Comparison of ENCODE assay signal across 8 cellular contexts in genomic region chr2:165877565-165878550, GRCh38.
A peak's percentile ranks its signal among the peaks of the same experiment; 100 is the strongest.
DNase-seq lines count a peak whose midpoint lies in the region; ATAC-seq, FAIRE-seq and TF ChIP-seq lines count a peak whose summit lies in the region.

No MANE protein-coding gene starts in this region.

- no peaks in the 10 kb centered on the region for H3K9me3 Mint-ChIP-seq in T-helper 2 cell treated with Interferon-gamma antibody and Interleukin-4, amounts not matched to agents 5 μg/mL and 100 μg/mL, for 36 hours

- peak in 3 of 4 donors; percentile 40 to 66 (median 51) for ATAC-seq in right lobe of liver
- ATAC-seq in HepG2: no peak
- ATAC-seq in HG03025 (IDR thresholded peaks at IDR 0.05; ENCODE audit: low FRiP score, unreplicated experiment): peak; percentile 50
- ATAC-seq in upper lobe of right lung: peak; percentile 52
- no peak for ATAC-seq in right cardiac atrium

- H3K4me1 Mint-ChIP-seq in T-helper 2 cell treated with Interferon-gamma antibody and Interleukin-4, amounts not matched to agents 5 μg/mL and 100 μg/mL, for 36 hours (ENCODE audit: low read depth): peaks cover 24% of the 10 kb centered on the region

- peaks cover 0 to 10% (median 3%) of the 10 kb centered on the region in 4 donors for H3K36me3 ChIP-seq in right lobe of liver
- H3K36me3 ChIP-seq in HepG2 (replicated peaks in 1 of 2; ENCODE audit: control insufficient read depth in 1 of 2, insufficient read depth in 2 of 2, low read length in 2 of 2): peaks cover 10 to 53% of the 10 kb centered on the region in 2 experiments
- H3K36me3 ChIP-seq in upper lobe of right lung: peaks cover 52% of the 10 kb centered on the region

- 67% methylated on average over 6 of the region's 6 CpGs for WGBS in right lobe of liver (ENCODE audit: insufficient coverage, low coverage, low lambda C conversion rate, missing lambda C conversion rate)
- 96% methylated on average over 6 of the region's 6 CpGs for WGBS in HepG2 (ENCODE audit: low lambda C conversion rate)
- WGBS in right cardiac atrium: 91% methylated on average over 6 of the region's 6 CpGs

- H3K27me3 ChIP-seq in right lobe of liver (no peaks in the 10 kb centered on the region), HepG2 (ENCODE audit: control insufficient read depth in 1 of 2, insufficient read depth in 2 of 2, low read length in 2 of 2) (no peaks in the 10 kb centered on the region), upper lobe of right lung (no peaks in the 10 kb centered on the region), right cardiac atrium (ENCODE audit: control insufficient read depth, insufficient read depth) (no peaks in the 10 kb centered on the region)

- no peaks in the 10 kb centered on the region for H3K4me1 ChIP-seq in right lobe of liver
- H3K4me1 ChIP-seq in HepG2 (ENCODE audit: insufficient read depth, low read length): no peaks in the 10 kb centered on the region
- peaks cover 6% of the 10 kb centered on the region for H3K4me1 ChIP-seq in upper lobe of right lung
- peaks cover 2% of the 10 kb centered on the region for H3K4me1 ChIP-seq in right cardiac atrium (ENCODE audit: control insufficient read depth, insufficient read depth, low read length)

- no peak for TF ChIP-seq RAD21 in HepG2 (CRISPR knock-in tag; IDR thresholded peaks at IDR 0.05)

- no peak for FAIRE-seq in HepG2 (lab: Jason Lieb, UNC)
- no peak for FAIRE-seq in RCC 7860 (lab: Jason Lieb, UNC)

- TF ChIP-seq CTCF in right lobe of liver (IDR thresholded peaks at IDR 0.05): no peak
- no peak for TF ChIP-seq CTCF in HepG2 (CRISPR knock-in tag; IDR thresholded peaks at IDR 0.05)
- TF ChIP-seq CTCF in upper lobe of right lung (IDR thresholded peaks at IDR 0.05): no peak

- peak overlapping the region; percentile 4 for H3K27ac Mint-ChIP-seq in T-helper 2 cell treated with Interferon-gamma antibody and Interleukin-4, amounts not matched to agents 5 μg/mL and 100 μg/mL, for 36 hours

- no peak overlapping the region for H3K4me3 Mint-ChIP-seq in T-helper 2 cell treated with Interferon-gamma antibody and Interleukin-4, amounts not matched to agents 5 μg/mL and 100 μg/mL, for 36 hours

- no peaks in the 10 kb centered on the region for H3K79me2 ChIP-seq in HepG2 (ENCODE audit: insufficient read depth, low read length)

- BruUV-seq in HepG2 (replicated peaks; lab: Mats Ljungman, UMichigan): no TSS peak

- TF ChIP-seq POLR2A in right lobe of liver (IDR thresholded peaks at IDR 0.05): no peak
- TF ChIP-seq POLR2A in HepG2 (IDR thresholded peaks at IDR 0.05; ENCODE audit: insufficient read depth in 1 of 2, low read depth in 2 of 2, low read length in 2 of 2): no peak

- no peaks in the 10 kb centered on the region for H4K20me1 ChIP-seq in HepG2 (ENCODE audit: insufficient read depth, low read length)

- H3K27ac ChIP-seq in right lobe of liver: no peak overlapping the region
- no peak overlapping the region for H3K27ac ChIP-seq in HepG2 (ENCODE audit: extremely low read length, insufficient read depth, low read length)
- H3K27ac ChIP-seq in upper lobe of right lung: no peak overlapping the region
- H3K27ac ChIP-seq in right cardiac atrium (ENCODE audit: low read length): no peak overlapping the region

- DNase-seq in right lobe of liver: no peak
- DNase-seq in HepG2 (ENCODE audit: low spot score): no peak
- DNase-seq in T-helper 2 cell treated with Interferon-gamma antibody and Interleukin-4, amounts not matched to agents 5 μg/mL and 100 μg/mL, for 36 hours (ENCODE audit: low spot score): peak; percentile 6
- no peak for DNase-seq in upper lobe of right lung
- DNase-seq in ureter (ENCODE audit: low spot score): no peak
- DNase-seq in RCC 7860 (ENCODE audit: low spot score): no peak
- no peak for DNase-seq in right cardiac atrium

- H3K4me2 ChIP-seq in HepG2 (ENCODE audit: low read depth, low read length): no peak overlapping the region

- POLR2A ChIA-PET in HepG2 (lab: Yijun Ruan, JAX): no interaction called here

- no peak overlapping the region for H3K4me3 ChIP-seq in right lobe of liver
- H3K4me3 ChIP-seq in HepG2 (replicated peaks in 1 of 3; ENCODE audit: insufficient read depth in 1 of 3, low read depth in 2 of 3, low read length in 3 of 3): no peak overlapping the region
- H3K4me3 ChIP-seq in upper lobe of right lung: no peak overlapping the region
- no peak overlapping the region for H3K4me3 ChIP-seq in right cardiac atrium (ENCODE audit: low read length)

- in situ Hi-C loops in HepG2 (cut with HindIII; ENCODE audit: extremely low pct_ligation_motif_present, low pct_unique_long_range_greater_than_20kb): loop anchor here (5.0 kb wide), 1 partner anchor 476 kb away; no protein-coding TSS in a partner anchor

- no peaks in the 10 kb centered on the region for H3K27me3 Mint-ChIP-seq in T-helper 2 cell treated with Interferon-gamma antibody and Interleukin-4, amounts not matched to agents 5 μg/mL and 100 μg/mL, for 36 hours (ENCODE audit: low read depth)

- H3K9ac ChIP-seq in HepG2 (ENCODE audit: insufficient read depth, low read depth, low read length): no peak overlapping the region

- TF ChIP-seq EP300 in HepG2 (IDR thresholded peaks at IDR 0.05; ENCODE audit: low read depth in 2 of 2, low read length in 2 of 2) (no peak), HepG2 (CRISPR knock-in tag; IDR thresholded peaks at IDR 0.05; ENCODE audit: borderline replicate concordance) (no peak)

- no peak overlapping the region for H2AFZ ChIP-seq in HepG2 (ENCODE audit: low read length)

- CTCF ChIA-PET in HepG2 (lab: Yijun Ruan, JAX; ENCODE audit: low intra/inter-chr PET ratio, low total read pairs): no interaction called here

- intact Hi-C loops in right lobe of liver (cut with DNase I): no loop called here
- intact Hi-C loops in HepG2 (cut with micrococcal nuclease; ENCODE audit: unreplicated experiment): loop anchor here (10.0 kb wide), 1 partner anchor 303 kb away; no protein-coding TSS in a partner anchor
- intact Hi-C loops in upper lobe of right lung (cut with DNase I): no loop called here
- intact Hi-C loops in right cardiac atrium (cut with DNase I): loop anchor here in 1 of 4 donors (10.0 kb wide), 2 partner anchors 473 to 623 kb away; no protein-coding TSS in a partner anchor

- H3K9me3 ChIP-seq in right lobe of liver (no peaks in the 10 kb centered on the region), HepG2 (ENCODE audit: low read length) (no peaks in the 10 kb centered on the region), upper lobe of right lung (no peaks in the 10 kb centered on the region), right cardiac atrium (ENCODE audit: control insufficient read depth, low read length) (no peaks in the 10 kb centered on the region)

- peaks cover 17% of the 10 kb centered on the region for H3K36me3 Mint-ChIP-seq in T-helper 2 cell treated with Interferon-gamma antibody and Interleukin-4, amounts not matched to agents 5 μg/mL and 100 μg/mL, for 36 hours (ENCODE audit: low read depth)

TF ChIP-seq in HepG2, 621 proteins besides CTCF, POLR2A, EP300 and RAD21:
- TF ChIP-seq SIN3A (IDR thresholded peaks at IDR 0.05; ENCODE audit: borderline replicate concordance, low read depth, low read length): no peak
- no peak for TF ChIP-seq ZNF598 (CRISPR knock-in tag; IDR thresholded peaks at IDR 0.05; ENCODE audit: borderline replicate concordance)
- no peak for TF ChIP-seq PITX1 (CRISPR knock-in tag; IDR thresholded peaks at IDR 0.05)
- no peak for TF ChIP-seq ZNF576 (CRISPR knock-in tag; IDR thresholded peaks at IDR 0.05)
- TF ChIP-seq NFRKB (IDR thresholded peaks at IDR 0.05): no peak
- TF ChIP-seq FLYWCH1 (CRISPR knock-in tag; IDR thresholded peaks at IDR 0.05): no peak
- TF ChIP-seq ZNF703 (CRISPR knock-in tag; IDR thresholded peaks at IDR 0.05; ENCODE audit: borderline replicate concordance): no peak

Comparison
In these comparisons a context has a peak if more than half of its experiments do, and no peak if none do; other contexts are left out.
1. ATAC-seq: peak in right lobe of liver (3 of 4), HG03025 (single experiment) and upper lobe of right lung (single experiment); none in HepG2 (single experiment) and right cardiac atrium (0 of 2).